Comparison of ENCODE assay signal across 1 cellular context in genomic region chr6:150334790-150335783, GRCh38.
TF ChIP-seq lines count a peak whose summit lies in the region.

No MANE protein-coding gene starts in this region.

TF ChIP-seq in K562, 482 proteins besides CTCF, POLR2A, EP300 and RAD21 (continued from another document and continues in another):
- TF ChIP-seq ZBTB40 (IDR thresholded peaks at IDR 0.05): no peak
- TF ChIP-seq ZBTB40 (CRISPR knock-in tag; IDR thresholded peaks at IDR 0.05): no peak
- no peak for TF ChIP-seq RREB1 (CRISPR knock-in tag; IDR thresholded peaks at IDR 0.05)
- no peak for TF ChIP-seq JUND (IDR thresholded peaks at IDR 0.05; ENCODE audit: borderline replicate concordance, low read depth, low read length)
- TF ChIP-seq JUND (tag; IDR thresholded peaks at IDR 0.05; ENCODE audit: borderline replicate concordance, low read depth, low read length): no peak
- no peak for TF ChIP-seq U2AF2 (optimal IDR thresholded peaks at IDR 0.05; ENCODE audit: low read depth, low read length)
- TF ChIP-seq TFE3 (CRISPR knock-in tag; IDR thresholded peaks at IDR 0.05): no peak
- no peak for TF ChIP-seq ARNT (IDR thresholded peaks at IDR 0.05)
- no peak for TF ChIP-seq ZFP91 (CRISPR knock-in tag; IDR thresholded peaks at IDR 0.05)
- no peak for TF ChIP-seq ERF (CRISPR knock-in tag; IDR thresholded peaks at IDR 0.05)
- no peak; a peak in 1 of 4 replicates for TF ChIP-seq ZNF318 (IDR thresholded peaks at IDR 0.05; ENCODE audit: borderline replicate concordance in 1 of 2, low read depth in 1 of 2)
- TF ChIP-seq ZEB2 (IDR thresholded peaks at IDR 0.05): no peak
- TF ChIP-seq NR0B1 (IDR thresholded peaks at IDR 0.05; ENCODE audit: partially characterized antibody): no peak
- no peak for TF ChIP-seq MEF2D (tag; conservative IDR thresholded peaks at IDR 0.05; ENCODE audit: low read depth)
- no peak for TF ChIP-seq PRPF4 (IDR thresholded peaks at IDR 0.05; ENCODE audit: insufficient read depth, low read depth, low read length, poor library complexity, severe bottlenecking)
- peak; percentile 60; the same call in 1 of the 2 replicates for TF ChIP-seq THRAP3 (IDR thresholded peaks at IDR 0.05; ENCODE audit: borderline replicate concordance)
- no peak for TF ChIP-seq ZNF12 (CRISPR knock-in tag; IDR thresholded peaks at IDR 0.05)
- TF ChIP-seq DMBX1 (CRISPR knock-in tag; IDR thresholded peaks at IDR 0.05; ENCODE audit: borderline replicate concordance): no peak
- TF ChIP-seq SRSF1 (IDR thresholded peaks at IDR 0.05; ENCODE audit: low read depth, low read length): no peak
- TF ChIP-seq GTF2F1 (IDR thresholded peaks at IDR 0.05; ENCODE audit: low read depth, low read length): no peak
- TF ChIP-seq CBX8 (IDR thresholded peaks at IDR 0.05; ENCODE audit: borderline replicate concordance, extremely low read depth, low read depth, low read length, poor library complexity, severe bottlenecking): no peak
- no peak for TF ChIP-seq ZNF57 (CRISPR knock-in tag; IDR thresholded peaks at IDR 0.05)
- 0 out of 2 replicates have a peak, but pooled peaks have one; percentile 75 for TF ChIP-seq YBX1 (IDR thresholded peaks at IDR 0.05)
